Comparison of ENCODE assay signal across 13 cellular contexts in genomic region chr15:69104050-69104750, GRCh38. TPM values are rescaled to one million over a fixed set of nuclear protein-coding genes. Genes with fewer than 3 reads are reported as not detected.
A peak's percentile ranks its signal among the peaks of the same experiment; 100 is the strongest.
DNase-seq lines count a peak whose midpoint lies in the region; ATAC-seq lines count a peak whose summit lies in the region.
"Had no signal": no experiment of that assay in that cellular context is flagged by ENCODE, and none has a peak within 500 bp of the region (broad histone marks: within the 10 kb centered on the region; RNA-seq: fewer than 3 reads in every experiment).

No MANE protein-coding gene starts in this region.

- peaks cover 25% of the 10 kb centered on the region for H3K27me3 Mint-ChIP-seq in stimulated activated naive CD8-positive, alpha-beta T cell treated with anti-CD3 and anti-CD28 coated beads, Interleukin-15, amount 100 ng/mL, for 72 hours
- peaks cover 0 to 9% of the 10 kb centered on the region in 2 donors for H3K27me3 Mint-ChIP-seq in stimulated activated naive B cell treated with anti-CD40 and anti-IgM and Interleukin-4, amounts not matched to agents 10 μg/mL and 1 μg/mL and 100 μg/mL, for 72 hours
- H3K27me3 Mint-ChIP-seq in activated CD4-positive, alpha-beta T cell treated with anti-CD3 and anti-CD28 coated beads, Interleukin-2, amount 10 ng/mL, durations not matched to agents 7 days and 5 days = peaks cover 26% of the 10 kb centered on the region

- H3K4me3 Mint-ChIP-seq in stimulated activated naive CD8-positive, alpha-beta T cell treated with anti-CD3 and anti-CD28 coated beads, Interleukin-15, amount 100 ng/mL, for 72 hours = peak overlapping the region in 1 of 2 donors; percentile 22
- H3K4me3 Mint-ChIP-seq in stimulated activated naive B cell treated with anti-CD40 and anti-IgM and Interleukin-4, amounts not matched to agents 10 μg/mL and 1 μg/mL and 100 μg/mL, for 72 hours = no peak overlapping the region
- no peak overlapping the region for H3K4me3 Mint-ChIP-seq in activated CD4-positive, alpha-beta T cell treated with anti-CD3 and anti-CD28 coated beads, Interleukin-2, amount 10 ng/mL, durations not matched to agents 7 days and 5 days

- CTCF ChIA-PET in activated CD4-positive, alpha-beta T cell treated with anti-CD3 and anti-CD28 coated beads, Interleukin-2, amount 10 ng/mL, durations not matched to agents 7 days and 5 days (lab: Charles Lee) = interaction anchor here (1.1 kb wide), 1 partner anchor 10 kb away, joined by 3 read pairs; no protein-coding TSS in a partner anchor

- H3K9me3 Mint-ChIP-seq in stimulated activated naive CD8-positive, alpha-beta T cell treated with anti-CD3 and anti-CD28 coated beads, Interleukin-15, amount 100 ng/mL, for 72 hours = peaks cover 5% of the 10 kb centered on the region in 2 donors
- no peaks in the 10 kb centered on the region for H3K9me3 Mint-ChIP-seq in stimulated activated naive B cell treated with anti-CD40 and anti-IgM and Interleukin-4, amounts not matched to agents 10 μg/mL and 1 μg/mL and 100 μg/mL, for 72 hours
- no peaks in the 10 kb centered on the region for H3K9me3 Mint-ChIP-seq in activated CD4-positive, alpha-beta T cell treated with anti-CD3 and anti-CD28 coated beads, Interleukin-2, amount 10 ng/mL, durations not matched to agents 7 days and 5 days

- ATAC-seq in stimulated activated naive CD8-positive, alpha-beta T cell treated with anti-CD3 and anti-CD28 coated beads, Interleukin-15, amount 100 ng/mL, for 72 hours = peak; percentile 75
- ATAC-seq in stimulated activated naive CD8-positive, alpha-beta T cell treated with anti-CD3 and anti-CD28 coated beads, Interleukin-15, Interleukin-2, amounts not matched to agents 100 U/mL and 50 U/mL, for 24 hours = no peak
- ATAC-seq in HG02798 (IDR thresholded peaks at IDR 0.05; ENCODE audit: poor library complexity, unreplicated experiment) = peak; percentile 61
- peak; percentile 73 to 77 for ATAC-seq in stimulated activated naive B cell treated with anti-CD40 and anti-IgM and Interleukin-4, amounts not matched to agents 10 μg/mL and 1 μg/mL and 100 μg/mL, for 72 hours (replicated peaks)
- ATAC-seq: mucosa of descending colon had no signal

- POLR2A ChIA-PET in activated CD4-positive, alpha-beta T cell treated with anti-CD3 and anti-CD28 coated beads, Interleukin-2, amount 10 ng/mL, durations not matched to agents 7 days and 5 days (lab: Charles Lee) = no interaction called here

- H3K4me1 Mint-ChIP-seq in stimulated activated naive CD8-positive, alpha-beta T cell treated with anti-CD3 and anti-CD28 coated beads, Interleukin-15, amount 100 ng/mL, for 72 hours = peaks cover 43% of the 10 kb centered on the region
- peaks cover 7 to 8% of the 10 kb centered on the region in 2 donors for H3K4me1 Mint-ChIP-seq in stimulated activated naive B cell treated with anti-CD40 and anti-IgM and Interleukin-4, amounts not matched to agents 10 μg/mL and 1 μg/mL and 100 μg/mL, for 72 hours
- peaks cover 16% of the 10 kb centered on the region for H3K4me1 Mint-ChIP-seq in activated CD4-positive, alpha-beta T cell treated with anti-CD3 and anti-CD28 coated beads, Interleukin-2, amount 10 ng/mL, durations not matched to agents 7 days and 5 days

- no peak for DNase-seq in stimulated activated naive CD8-positive, alpha-beta T cell treated with anti-CD3 and anti-CD28 coated beads, Interleukin-15, amount 100 ng/mL, for 72 hours
- no peak for DNase-seq in stimulated activated naive CD8-positive, alpha-beta T cell treated with anti-CD3 and anti-CD28 coated beads, Interleukin-15, Interleukin-2, amounts not matched to agents 100 U/mL and 50 U/mL, for 24 hours
- DNase-seq in RPMI8226 = peak; percentile 64
- peak; percentile 9 for DNase-seq in stimulated activated naive B cell treated with anti-CD40 and anti-IgM and Interleukin-4, amounts not matched to agents 10 μg/mL and 1 μg/mL and 100 μg/mL, for 72 hours
- DNase-seq in NCI-H774 (lab: John Stamatoyannopoulos, UW) = no peak
- no peak for DNase-seq in HPDE6-E6E7 (ENCODE audit: extremely low spot score)
- DNase-seq in activated CD4-positive, alpha-beta T cell treated with anti-CD3 and anti-CD28 coated beads, Interleukin-2, amount 10 ng/mL, durations not matched to agents 7 days and 5 days = no peak
- DNase-seq: dorsolateral prefrontal cortex; H7; mucosa of descending colon; stimulated activated CD4-positive, alpha-beta T cell treated with anti-CD3 and anti-CD28 coated beads, Interleukin-1b, Interleukin-23, amount 100 ng/mL, for 48 hours; stimulated activated naive CD4-positive, alpha-beta T cell treated with Interleukin-2 at 50 U/mL for 16 hours had no signal

- no peak overlapping the region for H3K27ac Mint-ChIP-seq in stimulated activated naive CD8-positive, alpha-beta T cell treated with anti-CD3 and anti-CD28 coated beads, Interleukin-15, amount 100 ng/mL, for 72 hours
- H3K27ac Mint-ChIP-seq in stimulated activated naive B cell treated with anti-CD40 and anti-IgM and Interleukin-4, amounts not matched to agents 10 μg/mL and 1 μg/mL and 100 μg/mL, for 72 hours = no peak overlapping the region
- no peak overlapping the region for H3K27ac Mint-ChIP-seq in activated CD4-positive, alpha-beta T cell treated with anti-CD3 and anti-CD28 coated beads, Interleukin-2, amount 10 ng/mL, durations not matched to agents 7 days and 5 days

- no peaks in the 10 kb centered on the region for H3K36me3 Mint-ChIP-seq in stimulated activated naive B cell treated with anti-CD40 and anti-IgM and Interleukin-4, amounts not matched to agents 10 μg/mL and 1 μg/mL and 100 μg/mL, for 72 hours
- no peaks in the 10 kb centered on the region for H3K36me3 Mint-ChIP-seq in activated CD4-positive, alpha-beta T cell treated with anti-CD3 and anti-CD28 coated beads, Interleukin-2, amount 10 ng/mL, durations not matched to agents 7 days and 5 days (ENCODE audit: low read depth)

RNA-seq across cellular contexts. Expression of gene GLCE, which starts 56.2 kb away (rescaled TPM):
- total RNA-seq in activated CD4-positive, alpha-beta T cell treated with anti-CD3 and anti-CD28 coated beads, Interleukin-2, amount 10 ng/mL, durations not matched to agents 7 days and 5 days = 1 to 10 TPM; 3.8 to 5.0 TPM

Comparison
In these comparisons a context has a peak if more than half of its experiments do, and no peak if none do; other contexts are left out.
1. DNase-seq: peak in RPMI8226 (single experiment) and stimulated activated naive B cell treated with anti-CD40 and anti-IgM and Interleukin-4, amounts not matched to agents 10 μg/mL and 1 μg/mL and 100 μg/mL, for 72 hours (single experiment); none in stimulated activated naive CD8-positive, alpha-beta T cell treated with anti-CD3 and anti-CD28 coated beads, Interleukin-15, amount 100 ng/mL, for 72 hours (0 of 2), stimulated activated naive CD8-positive, alpha-beta T cell treated with anti-CD3 and anti-CD28 coated beads, Interleukin-15, Interleukin-2, amounts not matched to agents 100 U/mL and 50 U/mL, for 24 hours (single experiment), NCI-H774 (single experiment), HPDE6-E6E7 (single experiment) and activated CD4-positive, alpha-beta T cell treated with anti-CD3 and anti-CD28 coated beads, Interleukin-2, amount 10 ng/mL, durations not matched to agents 7 days and 5 days (single experiment).